16 cellular contexts compared by ENCODE assay signal in genomic region chr10:62580396-62580795, GRCh38.
A peak's percentile ranks its signal among the peaks of the same experiment; 100 is the strongest.
DNase-seq lines count a peak whose midpoint lies in the region; ATAC-seq and TF ChIP-seq lines count a peak whose summit lies in the region.
"Had no signal": no experiment of that assay in that cellular context is flagged by ENCODE, and none has a peak within 500 bp of the region (broad histone marks: within the 10 kb centered on the region; RNA-seq: fewer than 3 reads in every experiment).

No MANE protein-coding gene starts in this region.

- no peak for TF ChIP-seq POLR2A in ovary (IDR thresholded peaks at IDR 0.05)

- ATAC-seq in right cardiac atrium = no peak

- H3K4me3 ChIP-seq in fibroblast of mammary gland (ENCODE audit: control insufficient read depth, low read depth, low read length) (no peak overlapping the region), right cardiac atrium (ENCODE audit: low read length) (no peak overlapping the region), ovary (no peak overlapping the region)
- H3K4me3 ChIP-seq: PC-9, SK-N-MC had no signal

- no peaks in the 10 kb centered on the region for H3K36me3 ChIP-seq in ovary

- DNase-seq in GM03348 (ENCODE audit: low spot score) (peak; percentile 27), RPMI7951 (ENCODE audit: low read depth) (peak; percentile 70), fibroblast of mammary gland (ENCODE audit: low read depth) (peak; percentile 83), renal cortical epithelial cell (ENCODE audit: low read depth) (peak; percentile 33), NCI-H510A (lab: John Stamatoyannopoulos, UW) (no peak), right cardiac atrium (no peak), NCI-H82 treated with DMSO at 0.1 percent for 48 hours (lab: John Stamatoyannopoulos, UW; ENCODE audit: unreplicated experiment) (no peak), ovary (no peak)
- DNase-seq: AML-193, COR-L47, DMS153, NCI-H1105 treated with DMSO at 0.1 percent for 48 hours, NCI-H187, NCI-H345, PC-9 had no signal

- no peaks in the 10 kb centered on the region for H3K27me3 ChIP-seq in right cardiac atrium (ENCODE audit: control insufficient read depth, insufficient read depth)
- H3K27me3 ChIP-seq in ovary = no peaks in the 10 kb centered on the region

- H3K27ac ChIP-seq in right cardiac atrium (ENCODE audit: low read length) (no peak overlapping the region), ovary (no peak overlapping the region)
- H3K27ac ChIP-seq: PC-9, SK-N-MC had no signal

- H3K4me1 ChIP-seq in right cardiac atrium (ENCODE audit: control insufficient read depth, insufficient read depth, low read length) = peaks cover 2% of the 10 kb centered on the region
- no peaks in the 10 kb centered on the region for H3K4me1 ChIP-seq in ovary (ENCODE audit: insufficient read depth)

- intact Hi-C loops in right cardiac atrium (cut with DNase I) (no loop called here), ovary (cut with DNase I) (no loop called here)

- no peak for TF ChIP-seq EP300 in ovary (IDR thresholded peaks at IDR 0.05)

- TF ChIP-seq CTCF in fibroblast of mammary gland (conservative IDR thresholded peaks at IDR 0.05; ENCODE audit: control insufficient read depth, insufficient read depth, low read depth, low read length) (no peak), ovary (IDR thresholded peaks at IDR 0.05) (no peak)

- H3K9me3 ChIP-seq in right cardiac atrium (ENCODE audit: control insufficient read depth, low read length) (no peaks in the 10 kb centered on the region), ovary (no peaks in the 10 kb centered on the region)

Comparison
In these comparisons a context has a peak if more than half of its experiments do, and no peak if none do; other contexts are left out.
1. DNase-seq: peak in GM03348 (single experiment), RPMI7951 (single experiment), fibroblast of mammary gland (single experiment) and renal cortical epithelial cell (single experiment); none in NCI-H510A (single experiment), right cardiac atrium (0 of 3), NCI-H82 treated with DMSO at 0.1 percent for 48 hours (single experiment) and ovary (0 of 5).